ENCODE assay signal across 8 cellular contexts in the genomic region with DNA sequence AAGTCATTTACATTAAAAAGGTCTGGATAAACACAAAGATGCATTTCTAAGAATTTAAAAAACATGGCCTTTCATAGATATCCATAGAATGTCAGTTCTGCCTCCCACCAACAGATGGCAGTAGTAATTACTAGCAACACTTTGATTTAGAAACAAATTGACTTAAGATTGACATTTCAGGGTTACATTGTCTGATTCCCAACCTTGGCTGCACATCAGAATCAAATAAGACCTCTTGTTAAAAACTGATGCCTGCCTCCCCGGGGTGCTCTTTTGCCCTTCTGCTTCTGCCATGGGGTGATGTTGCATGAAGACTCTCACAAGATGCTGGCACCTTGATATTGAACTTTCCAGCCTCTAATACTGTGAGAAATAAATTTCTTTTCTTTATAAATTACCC.
A peak's percentile ranks its signal among the peaks of the same experiment; 100 is the strongest.
DNase-seq lines count a peak whose midpoint lies in the region; ATAC-seq and TF ChIP-seq lines count a peak whose summit lies in the region.

No MANE protein-coding gene starts in this region.

- H3K4me1 Mint-ChIP-seq in mesothelial cell of epicardium = no peaks in the 10 kb centered on the region

- no peak overlapping the region for H3K27ac Mint-ChIP-seq in mesothelial cell of epicardium

- H3K27ac ChIP-seq in caudate nucleus (ENCODE audit: low read depth, low read length) = no peak overlapping the region

- in situ Hi-C loops in astrocyte of the spinal cord (cut with HindIII; ENCODE audit: low sequenced_read_pairs) = no loop called here

- no peak overlapping the region for H3K4me3 ChIP-seq in astrocyte of the spinal cord (ENCODE audit: low read depth, low read length)

- TF ChIP-seq CTCF in astrocyte of the spinal cord (IDR thresholded peaks at IDR 0.05; ENCODE audit: low read depth, low read length) (peak; percentile 48), mesothelial cell of epicardium (IDR thresholded peaks at IDR 0.05; ENCODE audit: unreplicated experiment) (peak; percentile 60)

- peaks cover 10% of the 10 kb centered on the region for H3K9me3 Mint-ChIP-seq in mesothelial cell of epicardium

- peaks cover 14% of the 10 kb centered on the region for H3K36me3 Mint-ChIP-seq in mesothelial cell of epicardium

- H3K27me3 Mint-ChIP-seq in mesothelial cell of epicardium (ENCODE audit: low read depth) = no peaks in the 10 kb centered on the region

- peak; percentile 20 for DNase-seq in EH (ENCODE audit: low read depth)
- peak; percentile 5 for DNase-seq in HT1080 (ENCODE audit: low read depth)
- DNase-seq in astrocyte of the spinal cord (ENCODE audit: low read depth, low spot score) = peak; percentile 14
- no peak for DNase-seq in mesothelial cell of epicardium (ENCODE audit: low spot score in 2 of 2, unreplicated experiment in 2 of 2)
- no peak for DNase-seq in caudate nucleus (lab: John Stamatoyannopoulos, UW)
- no peak for DNase-seq in stimulated activated naive CD8-positive, alpha-beta T cell treated with anti-CD3 and anti-CD28 coated beads, Interleukin-15, Interleukin-2, amounts not matched to agents 100 U/mL and 50 U/mL, for 24 hours

- H3K4me3 Mint-ChIP-seq in mesothelial cell of epicardium = no peak overlapping the region

- no peak for ATAC-seq in GM18907 (IDR thresholded peaks at IDR 0.05; ENCODE audit: unreplicated experiment)
- no peak for ATAC-seq in GM21367 (IDR thresholded peaks at IDR 0.05; ENCODE audit: unreplicated experiment)
- ATAC-seq in stimulated activated naive CD8-positive, alpha-beta T cell treated with anti-CD3 and anti-CD28 coated beads, Interleukin-15, Interleukin-2, amounts not matched to agents 100 U/mL and 50 U/mL, for 24 hours = no peak

Comparison
In these comparisons a context has a peak if more than half of its experiments do, and no peak if none do; other contexts are left out.
1. DNase-seq: peak in EH (single experiment), HT1080 (single experiment) and astrocyte of the spinal cord (single experiment); none in mesothelial cell of epicardium (0 of 2), caudate nucleus (0 of 61) and stimulated activated naive CD8-positive, alpha-beta T cell treated with anti-CD3 and anti-CD28 coated beads, Interleukin-15, Interleukin-2, amounts not matched to agents 100 U/mL and 50 U/mL, for 24 hours (single experiment).